ENCODE assay signal across 8 cellular contexts in the genomic region with DNA sequence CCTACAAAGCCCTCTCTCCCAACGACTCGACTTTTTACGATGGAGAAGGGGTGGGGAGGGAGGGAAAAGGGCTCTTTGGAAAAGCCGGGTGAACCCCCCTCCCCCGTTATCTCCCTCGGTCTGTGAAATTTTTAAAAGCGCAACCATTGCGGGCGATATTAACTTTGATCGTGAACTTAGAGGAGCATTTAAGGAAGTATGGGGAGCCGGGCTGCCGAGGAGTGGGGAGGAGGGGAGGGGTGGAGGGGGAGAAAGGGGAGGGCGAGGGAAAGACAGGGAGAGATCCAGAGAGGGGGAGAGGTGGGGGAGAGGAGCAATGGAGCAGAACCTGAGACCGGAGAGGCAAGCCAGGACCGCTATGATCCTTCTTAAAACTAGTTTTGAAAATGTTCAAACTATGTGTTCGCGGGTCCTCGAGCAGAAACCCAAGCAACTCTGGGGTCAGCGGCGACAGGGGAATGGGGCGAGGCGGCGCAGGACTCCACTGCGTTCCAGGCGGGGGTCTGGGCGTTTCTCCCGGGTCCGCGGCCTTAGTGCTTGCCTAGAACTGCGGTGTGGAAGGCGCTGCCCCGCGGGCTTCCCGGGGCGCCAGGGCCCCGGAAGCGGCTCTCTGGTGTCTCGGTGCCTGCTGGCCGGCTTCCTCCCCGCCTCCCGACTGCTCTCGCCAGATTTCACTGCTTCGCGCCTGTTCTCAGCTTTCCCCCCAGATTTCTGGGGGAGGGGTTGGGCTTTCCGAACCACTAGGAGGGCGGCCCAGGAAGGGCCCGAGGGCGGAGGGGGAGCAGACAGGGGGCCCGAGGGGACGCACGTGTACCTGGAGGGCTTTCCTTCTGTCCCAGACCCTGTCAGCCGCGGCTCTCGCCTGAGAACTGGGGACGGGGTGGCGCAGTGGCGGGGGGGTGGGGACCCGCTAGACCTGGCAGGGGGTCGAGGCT. TPM values are rescaled to one million over a fixed set of nuclear protein-coding genes. Genes with fewer than 3 reads are reported as not detected.
DNase-seq lines count a peak whose midpoint lies in the region; ATAC-seq and TF ChIP-seq lines count a peak whose summit lies in the region.

A gene (minus strand): TSS at position 871 of the 935 bp plus-strand sequence.

- H3K27ac Mint-ChIP-seq in CD8-positive, alpha-beta memory T cell: peak within 1 kb of the TSS in 3 of 8 donors; percentile 38 to 61 (median 38)
- H3K27ac Mint-ChIP-seq in activated CD8-positive, alpha-beta memory T cell treated with anti-CD3 and anti-CD28 coated beads, Interleukin-2, amount 10 ng/mL, durations not matched to agents 7 days and 5 days: peak within 1 kb of the TSS; percentile 69

- no peaks in the 10 kb centered on the region for H3K36me3 Mint-ChIP-seq in CD8-positive, alpha-beta memory T cell
- peaks cover 5% of the 10 kb centered on the region for H3K36me3 Mint-ChIP-seq in activated CD8-positive, alpha-beta memory T cell treated with anti-CD3 and anti-CD28 coated beads, Interleukin-2, amount 10 ng/mL, durations not matched to agents 7 days and 5 days

- ATAC-seq in activated CD8-positive, alpha-beta memory T cell treated with anti-CD3 and anti-CD28 coated beads, Interleukin-2, amount 10 ng/mL, durations not matched to agents 7 days and 5 days: no peak
- no peak for ATAC-seq in GM19035 (IDR thresholded peaks at IDR 0.05; ENCODE audit: unreplicated experiment)
- no peak for ATAC-seq in HG03280 (IDR thresholded peaks at IDR 0.05; ENCODE audit: unreplicated experiment)
- ATAC-seq in HG03432 (IDR thresholded peaks at IDR 0.05; ENCODE audit: unreplicated experiment): no peak

- H3K4me3 ChIP-seq in CD8-positive, alpha-beta memory T cell (ENCODE audit: low read length): no peak within 1 kb of the TSS
- H3K4me3 ChIP-seq in muscle layer of colon (ENCODE audit: low read depth in 1 of 2, low read length in 2 of 2): peak within 1 kb of the TSS; percentile 32 to 35

- H3K4me1 Mint-ChIP-seq in CD8-positive, alpha-beta memory T cell: peaks cover 25 to 40% (median 31%) of the 10 kb centered on the region in 3 donors
- H3K4me1 Mint-ChIP-seq in activated CD8-positive, alpha-beta memory T cell treated with anti-CD3 and anti-CD28 coated beads, Interleukin-2, amount 10 ng/mL, durations not matched to agents 7 days and 5 days: peaks cover 8% of the 10 kb centered on the region

- POLR2A ChIA-PET in CD8-positive, alpha-beta memory T cell (lab: Charles Lee): no interaction called here
- POLR2A ChIA-PET in HEK293T (lab: Yijun Ruan, JAX): interaction anchor here (1.1 to 1.9 kb wide), 6 partner anchors 9 to 34 kb away, joined by 3 to 6 read pairs (median 3); a partner anchor contains a TSS

- H3K27me3 Mint-ChIP-seq in CD8-positive, alpha-beta memory T cell: peaks cover 89 to 92% of the 10 kb centered on the region in 2 donors
- H3K27me3 Mint-ChIP-seq in activated CD8-positive, alpha-beta memory T cell treated with anti-CD3 and anti-CD28 coated beads, Interleukin-2, amount 10 ng/mL, durations not matched to agents 7 days and 5 days: peaks cover 90% of the 10 kb centered on the region

- CTCF ChIA-PET in CD8-positive, alpha-beta memory T cell (lab: Charles Lee): no interaction called here
- CTCF ChIA-PET in HEK293T (lab: Yijun Ruan, JAX): no interaction called here
- CTCF ChIA-PET in activated CD8-positive, alpha-beta memory T cell treated with anti-CD3 and anti-CD28 coated beads, Interleukin-2, amount 10 ng/mL, durations not matched to agents 7 days and 5 days (lab: Charles Lee): no interaction called here

- peaks cover 0 to 17% (median 12%) of the 10 kb centered on the region in 5 donors for H3K9me3 Mint-ChIP-seq in CD8-positive, alpha-beta memory T cell
- H3K9me3 Mint-ChIP-seq in activated CD8-positive, alpha-beta memory T cell treated with anti-CD3 and anti-CD28 coated beads, Interleukin-2, amount 10 ng/mL, durations not matched to agents 7 days and 5 days (ENCODE audit: low read depth): no peaks in the 10 kb centered on the region

- H3K9me3 ChIP-seq in CD8-positive, alpha-beta memory T cell (ENCODE audit: low read length): no peaks in the 10 kb centered on the region
- no peaks in the 10 kb centered on the region for H3K9me3 ChIP-seq in muscle layer of colon (ENCODE audit: low read length)

- H3K27me3 ChIP-seq in CD8-positive, alpha-beta memory T cell (ENCODE audit: insufficient read depth, low read length, poor library complexity, severe bottlenecking): peaks cover 97% of the 10 kb centered on the region
- peaks cover 56 to 95% of the 10 kb centered on the region in 2 donors for H3K27me3 ChIP-seq in muscle layer of colon (ENCODE audit: control insufficient read depth in 1 of 2, insufficient read depth in 2 of 2, low read length in 2 of 2)

- no peaks in the 10 kb centered on the region for H3K36me3 ChIP-seq in CD8-positive, alpha-beta memory T cell (ENCODE audit: insufficient read depth, low read length)
- H3K36me3 ChIP-seq in muscle layer of colon (ENCODE audit: insufficient read depth, low read length): no peaks in the 10 kb centered on the region

- peaks cover 21% of the 10 kb centered on the region for H3K4me1 ChIP-seq in CD8-positive, alpha-beta memory T cell (ENCODE audit: insufficient read depth, low read length)
- no peaks in the 10 kb centered on the region for H3K4me1 ChIP-seq in muscle layer of colon (ENCODE audit: insufficient read depth, low read length)

- DNase-seq in CD8-positive, alpha-beta memory T cell: peak in 3 of 5 donors; percentile 25 to 40 (median 37)
- DNase-seq in HEK293T (ENCODE audit: extremely low spot score) (no peak), iPS-NIHi7 (ENCODE audit: extremely low spot score) (no peak)
- no peak for DNase-seq in activated CD8-positive, alpha-beta memory T cell treated with anti-CD3 and anti-CD28 coated beads, Interleukin-2, amount 10 ng/mL, durations not matched to agents 7 days and 5 days

- peak within 1 kb of the TSS; percentile 64 to 89 (median 75) for H3K4me3 Mint-ChIP-seq in CD8-positive, alpha-beta memory T cell
- no peak within 1 kb of the TSS for H3K4me3 Mint-ChIP-seq in activated CD8-positive, alpha-beta memory T cell treated with anti-CD3 and anti-CD28 coated beads, Interleukin-2, amount 10 ng/mL, durations not matched to agents 7 days and 5 days

- H3K27ac ChIP-seq in CD8-positive, alpha-beta memory T cell (ENCODE audit: low read depth, low read length): no peak within 1 kb of the TSS
- no peak within 1 kb of the TSS for H3K27ac ChIP-seq in muscle layer of colon (ENCODE audit: low read depth, low read length)

- H3K9ac ChIP-seq in muscle layer of colon (ENCODE audit: low read length): no peak within 1 kb of the TSS

TF ChIP-seq in HEK293T, 16 proteins besides CTCF, POLR2A, EP300 and RAD21:
- no peak for TF ChIP-seq ARNT (IDR thresholded peaks at IDR 0.05)
- TF ChIP-seq L3MBTL2 (conservative IDR thresholded peaks at IDR 0.05): peak; percentile 84
- no peak for TF ChIP-seq SP1 (IDR thresholded peaks at IDR 0.05)

RNA-seq across cellular contexts. Expression of the gene that starts here (rescaled TPM):
- not detected for total RNA-seq in CD8-positive, alpha-beta memory T cell
- not detected for polyA plus RNA-seq in CD8-positive, alpha-beta memory T cell
- total RNA-seq in activated CD8-positive, alpha-beta memory T cell treated with anti-CD3 and anti-CD28 coated beads, Interleukin-2, amount 10 ng/mL, durations not matched to agents 7 days and 5 days: not detected

Comparison
In these comparisons a context has a peak if more than half of its experiments do, and no peak if none do; other contexts are left out.
1. Peak in DNase-seq in CD8-positive, alpha-beta memory T cell; RNA of the gene not detected or under 1 TPM.